ENCODE assay signal across 16 cellular contexts in the genomic region with DNA sequence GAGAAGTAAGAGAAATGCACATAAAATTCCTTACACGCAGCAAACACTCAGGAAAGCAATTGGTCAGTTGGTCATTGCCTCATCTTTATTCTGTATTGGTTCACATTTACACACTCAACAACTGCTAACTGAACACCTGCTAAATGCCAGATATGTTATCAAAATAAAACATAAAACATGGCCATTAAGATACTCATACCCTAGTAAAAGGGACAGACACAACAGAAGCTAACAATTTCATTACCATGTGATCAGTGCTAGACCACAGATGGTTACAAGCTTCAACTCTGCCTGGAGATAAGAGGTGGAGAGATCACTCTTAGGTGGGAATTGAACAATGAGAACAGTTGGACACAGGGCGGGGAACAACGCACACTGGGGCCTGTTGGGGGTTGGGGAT.
"Had no signal": no experiment of that assay in that cellular context is flagged by ENCODE, and none has a peak within 500 bp of the region (broad histone marks: within the 10 kb centered on the region; RNA-seq: fewer than 3 reads in every experiment).

No MANE protein-coding gene starts in this region.

- H3K4me3 ChIP-seq: esophagus muscularis mucosa, gastroesophageal sphincter, left ventricle myocardium inferior, lung had no signal

- H3K27me3 Mint-ChIP-seq: naive B cell, type B pancreatic cell had no signal

- ATAC-seq: gastroesophageal sphincter, sciatic nerve had no signal

- H3K36me3 Mint-ChIP-seq: type B pancreatic cell had no signal

- H3K4me3 Mint-ChIP-seq: immature natural killer cell, naive B cell, nephron, type B pancreatic cell had no signal

- H3K9me3 Mint-ChIP-seq: immature natural killer cell, naive B cell, nephron, type B pancreatic cell had no signal

- H3K4me1 ChIP-seq: gastroesophageal sphincter had no signal

- H3K27me3 ChIP-seq: esophagus muscularis mucosa, gastroesophageal sphincter had no signal

- H3K36me3 ChIP-seq: esophagus muscularis mucosa, gastroesophageal sphincter, left ventricle myocardium inferior had no signal

- H3K27ac ChIP-seq: esophagus muscularis mucosa, gastroesophageal sphincter, left ventricle myocardium inferior had no signal

- H3K4me1 Mint-ChIP-seq: nephron had no signal

- H3K27ac Mint-ChIP-seq: nephron, type B pancreatic cell had no signal

- DNase-seq: effector memory CD4-positive, alpha-beta T cell; glutamatergic neuron; immature natural killer cell; left ventricle myocardium inferior; mesenchymal stem cell; midbrain; naive B cell; posterior cingulate gyrus; stimulated activated CD4-positive, alpha-beta T cell treated with anti-CD3 and anti-CD28 coated beads, Interleukin-12 subunit alpha, Interleukin-12 subunit beta, amount 100 ng/mL, for 4 hours; stimulated activated naive CD4-positive, alpha-beta T cell treated with Interleukin-2 at 50 U/mL for 16 hours had no signal

- H3K9me3 ChIP-seq: esophagus muscularis mucosa, gastroesophageal sphincter had no signal
